ENCODE assay signal across 18 cellular contexts in genomic region chr2:37549598-37549997, GRCh38.
DNase-seq lines count a peak whose midpoint lies in the region; ATAC-seq and TF ChIP-seq lines count a peak whose summit lies in the region.
"Had no signal": no experiment of that assay in that cellular context is flagged by ENCODE, and none has a peak within 500 bp of the region (broad histone marks: within the 10 kb centered on the region; RNA-seq: fewer than 3 reads in every experiment).

No MANE protein-coding gene starts in this region.

- DNase-seq in NOMO-1 treated with DMSO at 0.1 percent for 48 hours (lab: John Stamatoyannopoulos, UW; ENCODE audit: unreplicated experiment) (peak; percentile 23), NOMO-1 treated with dmso at 0.1 percent for 144 hours (lab: John Stamatoyannopoulos, UW; ENCODE audit: unreplicated experiment) (no peak), CD14-positive monocyte (ENCODE audit: low spot score) (no peak), iPS-NIHi11 (ENCODE audit: low spot score) (no peak), NAMALWA (ENCODE audit: low spot score) (no peak)
- DNase-seq: 8988T; activated effector memory CD4-positive, alpha-beta T cell treated with anti-CD3 and anti-CD28 coated beads, Interleukin-2, amount 50 U/mL, for 16 hours; cerebellar nuclear complex; DMS79 treated with DMSO at 0.1 percent for 48 hours; endodermal cell; NCI-H2081; stimulated activated CD4-positive, alpha-beta T cell treated with anti-CD3 and anti-CD28 coated beads, Interleukin-2, amount 100 ng/mL, for 48 hours had no signal

- peaks cover 0 to 8% (median 2%) of the 10 kb centered on the region in 7 donors for H3K9me3 Mint-ChIP-seq in CD14-positive monocyte

- H3K36me3 Mint-ChIP-seq in CD14-positive monocyte, result no peaks in the 10 kb centered on the region
- H3K36me3 Mint-ChIP-seq: WTC11 had no signal

- peaks cover 27% of the 10 kb centered on the region for H3K4me1 Mint-ChIP-seq in CD14-positive monocyte
- H3K4me1 Mint-ChIP-seq: endodermal cell had no signal

- TF ChIP-seq CTCF in CD14-positive monocyte (IDR thresholded peaks at IDR 0.05), result no peak

- H3K27ac Mint-ChIP-seq in CD14-positive monocyte, result peak overlapping the region in 3 of 7 donors; percentile 15 to 45 (median 43)
- H3K27ac Mint-ChIP-seq: endodermal cell, WTC11 had no signal

- ATAC-seq in GM21526 (IDR thresholded peaks at IDR 0.05; ENCODE audit: low FRiP score, unreplicated experiment) (peak; percentile 78), HG03095 (IDR thresholded peaks at IDR 0.05; ENCODE audit: unreplicated experiment) (peak; percentile 63), HG03196 (IDR thresholded peaks at IDR 0.05; ENCODE audit: unreplicated experiment) (no peak)
- ATAC-seq: HCT116, left lobe of liver, WTC11 had no signal

- H3K4me3 Mint-ChIP-seq in CD14-positive monocyte, result no peak overlapping the region
- H3K4me3 Mint-ChIP-seq: endodermal cell, WTC11 had no signal

- peaks cover 0 to 3% (median 0%) of the 10 kb centered on the region in 3 donors for H3K27me3 Mint-ChIP-seq in CD14-positive monocyte (ENCODE audit: low read depth in 3 of 3)

- intact Hi-C loops in CD14-positive monocyte (cut with micrococcal nuclease), result no loop called here
